ENCODE assay signal across 18 cellular contexts in genomic region chr16:85342348-85342747, GRCh38.
DNase-seq lines count a peak whose midpoint lies in the region; ATAC-seq and TF ChIP-seq lines count a peak whose summit lies in the region.
"Had no signal": no experiment of that assay in that cellular context is flagged by ENCODE, and none has a peak within 500 bp of the region (broad histone marks: within the 10 kb centered on the region; RNA-seq: fewer than 3 reads in every experiment).

No MANE protein-coding gene starts in this region.

- peaks cover 5% of the 10 kb centered on the region for H3K27me3 Mint-ChIP-seq in WTC11 (ENCODE audit: low read depth)
- H3K27me3 Mint-ChIP-seq in type B pancreatic cell = peaks cover 4% of the 10 kb centered on the region
- H3K27me3 Mint-ChIP-seq in CD4-positive, alpha-beta T cell = no peaks in the 10 kb centered on the region

- H3K9me3 ChIP-seq in right atrium auricular region (no peaks in the 10 kb centered on the region), left ventricle myocardium inferior (replicated peaks) (no peaks in the 10 kb centered on the region), neural cell (ENCODE audit: low read length) (no peaks in the 10 kb centered on the region)
- H3K9me3 ChIP-seq in CD4-positive, alpha-beta T cell (ENCODE audit: control insufficient read depth, low read length) = no peaks in the 10 kb centered on the region
- H3K9me3 ChIP-seq: HAP-1 had no signal

- intact Hi-C loops in left ventricle myocardium inferior (cut with micrococcal nuclease) (no loop called here), posterior vena cava (cut with DNase I) (no loop called here)
- intact Hi-C loops in CD4-positive, alpha-beta T cell (cut with DNase I, micrococcal nuclease) = no loop called here

- H3K27ac Mint-ChIP-seq in WTC11 (peak overlapping the region; percentile 83; the same call in 1 of the 2 replicates), type B pancreatic cell (peak overlapping the region; percentile 90)
- no peak overlapping the region for H3K27ac Mint-ChIP-seq in CD4-positive, alpha-beta T cell
- H3K27ac Mint-ChIP-seq: CD8-positive, alpha-beta T cell; IgD-negative memory B cell had no signal

- H3K27ac ChIP-seq in right atrium auricular region = peak overlapping the region; percentile 29 to 50
- H3K27ac ChIP-seq in left ventricle myocardium inferior (replicated peaks) = no peak overlapping the region
- H3K27ac ChIP-seq in neural cell (ENCODE audit: low read length) = peak overlapping the region; percentile 68
- no peak overlapping the region for H3K27ac ChIP-seq in CD4-positive, alpha-beta T cell (ENCODE audit: low read depth, low read length)
- H3K27ac ChIP-seq: C4-2B had no signal

- no peaks in the 10 kb centered on the region for H3F3A ChIP-seq in neural cell (ENCODE audit: insufficient read depth, low read length, poor library complexity, severe bottlenecking)

- peaks cover 0 to 11% of the 10 kb centered on the region in 2 donors for H3K4me1 ChIP-seq in right atrium auricular region
- no peaks in the 10 kb centered on the region for H3K4me1 ChIP-seq in left ventricle myocardium inferior

- peak; percentile 59 for TF ChIP-seq EP300 in neural cell (conservative IDR thresholded peaks at IDR 0.05; ENCODE audit: poor library complexity, severe bottlenecking)

- POLR2A ChIA-PET in WTC11 (lab: Charles Lee) = no interaction called here
- POLR2A ChIA-PET in CD4-positive, alpha-beta T cell (lab: Charles Lee) = no interaction called here

- H3K4me3 Mint-ChIP-seq in WTC11 = no peak overlapping the region
- H3K4me3 Mint-ChIP-seq in type B pancreatic cell = peak overlapping the region; percentile 34
- H3K4me3 Mint-ChIP-seq in CD4-positive, alpha-beta T cell = no peak overlapping the region
- H3K4me3 Mint-ChIP-seq: CD8-positive, alpha-beta T cell; IgD-negative memory B cell had no signal

- H3K9me3 Mint-ChIP-seq in WTC11 (peaks cover 3% of the 10 kb centered on the region; the same call in 1 of the 2 replicates), type B pancreatic cell (peaks cover 5% of the 10 kb centered on the region)
- no peaks in the 10 kb centered on the region for H3K9me3 Mint-ChIP-seq in CD4-positive, alpha-beta T cell
- H3K9me3 Mint-ChIP-seq: CD8-positive, alpha-beta T cell; IgD-negative memory B cell had no signal

- no peaks in the 10 kb centered on the region for H3K36me3 ChIP-seq in right atrium auricular region
- H3K36me3 ChIP-seq in left ventricle myocardium inferior = no peaks in the 10 kb centered on the region
- H3K36me3 ChIP-seq in neural cell (ENCODE audit: insufficient read depth, low read length) = no peaks in the 10 kb centered on the region
- H3K36me3 ChIP-seq: HAP-1 had no signal

- H3K4me3 ChIP-seq in right atrium auricular region (no peak overlapping the region), left ventricle myocardium inferior (no peak overlapping the region), neural cell (ENCODE audit: low read length) (peak overlapping the region; percentile 18)
- H3K4me3 ChIP-seq: HAP-1 had no signal

- no peaks in the 10 kb centered on the region for H3K27me3 ChIP-seq in right atrium auricular region
- no peaks in the 10 kb centered on the region for H3K27me3 ChIP-seq in left ventricle myocardium inferior (ENCODE audit: low read depth)
- H3K27me3 ChIP-seq in neural cell (ENCODE audit: insufficient read depth, low read depth, low read length) = no peaks in the 10 kb centered on the region
- H3K27me3 ChIP-seq in CD4-positive, alpha-beta T cell (ENCODE audit: control insufficient read depth, insufficient read depth, low read length) = no peaks in the 10 kb centered on the region

- no peak for ATAC-seq in WTC11
- ATAC-seq in GM21529 (IDR thresholded peaks at IDR 0.05; ENCODE audit: unreplicated experiment) = no peak
- no peak for ATAC-seq in CD4-positive, alpha-beta T cell (ENCODE audit: poor library complexity)
- ATAC-seq: CD8-positive, alpha-beta T cell had no signal

- H4K20me1 ChIP-seq in neural cell (ENCODE audit: insufficient read depth) = no peaks in the 10 kb centered on the region

- no peaks in the 10 kb centered on the region for H3K79me2 ChIP-seq in neural cell (replicated peaks; ENCODE audit: insufficient read depth, low read length)

- no peak overlapping the region for H2AFZ ChIP-seq in neural cell (ENCODE audit: low read depth, low read length)

- DNase-seq in right atrium auricular region (ENCODE audit: low spot score) (no peak), left ventricle myocardium inferior (no peak), WTC11 (ENCODE audit: low spot score) (no peak), type B pancreatic cell (ENCODE audit: extremely low spot score, unreplicated experiment) (no peak), posterior vena cava (ENCODE audit: low spot score) (no peak)
- DNase-seq in CD4-positive, alpha-beta T cell = no peak
- DNase-seq: ACHN; CD8-positive, alpha-beta T cell; COR-L47; DMS153; DMS79 treated with DMSO at 0.1 percent for 48 hours; EL; GOT3 had no signal

- TF ChIP-seq CTCF in right atrium auricular region (IDR thresholded peaks at IDR 0.05) (no peak), left ventricle myocardium inferior (IDR thresholded peaks at IDR 0.05; ENCODE audit: borderline replicate concordance) (no peak), WTC11 (IDR thresholded peaks at IDR 0.05) (no peak), neural cell (IDR thresholded peaks at IDR 0.05; ENCODE audit: poor library complexity, severe bottlenecking) (no peak), type B pancreatic cell (conservative IDR thresholded peaks at IDR 0.05) (no peak)
- TF ChIP-seq CTCF in CD4-positive, alpha-beta T cell (IDR thresholded peaks at IDR 0.05) = no peak

- H3K36me3 Mint-ChIP-seq in WTC11 (no peaks in the 10 kb centered on the region), type B pancreatic cell (no peaks in the 10 kb centered on the region)
- H3K36me3 Mint-ChIP-seq in CD4-positive, alpha-beta T cell (ENCODE audit: low read depth) = no peaks in the 10 kb centered on the region
- H3K36me3 Mint-ChIP-seq: CD8-positive, alpha-beta T cell; IgD-negative memory B cell had no signal

- H3K4me2 ChIP-seq in neural cell (ENCODE audit: low read length) = no peak overlapping the region

- TF ChIP-seq RAD21 in neural cell (conservative IDR thresholded peaks at IDR 0.05) = no peak

- CTCF ChIA-PET in WTC11 (lab: Charles Lee) = interaction anchor here (1.2 kb wide), 4 partner anchors 13 to 79 kb away, joined by 3 to 7 read pairs (median 3); no protein-coding TSS in a partner anchor
- CTCF ChIA-PET in CD4-positive, alpha-beta T cell (lab: Charles Lee) = no interaction called here

- peaks cover 12% of the 10 kb centered on the region for H3K4me1 Mint-ChIP-seq in WTC11
- peaks cover 29% of the 10 kb centered on the region for H3K4me1 Mint-ChIP-seq in type B pancreatic cell (ENCODE audit: unreplicated experiment)
- no peaks in the 10 kb centered on the region for H3K4me1 Mint-ChIP-seq in CD4-positive, alpha-beta T cell (ENCODE audit: low read depth)

- peak overlapping the region; percentile 50 for H3K9ac ChIP-seq in neural cell (ENCODE audit: low read length)

- H3K9me2 ChIP-seq in neural cell (ENCODE audit: insufficient read depth, low read length) = no peaks in the 10 kb centered on the region

TF ChIP-seq in WTC11, 78 proteins besides CTCF, POLR2A, EP300 and RAD21 (continues in another document):
- no peak for TF ChIP-seq PRRX2 (CRISPR knock-in tag; IDR thresholded peaks at IDR 0.05)
- TF ChIP-seq SMAD3 (CRISPR knock-in tag; IDR thresholded peaks at IDR 0.05; ENCODE audit: borderline replicate concordance) = no peak
- TF ChIP-seq, protein P1, sequence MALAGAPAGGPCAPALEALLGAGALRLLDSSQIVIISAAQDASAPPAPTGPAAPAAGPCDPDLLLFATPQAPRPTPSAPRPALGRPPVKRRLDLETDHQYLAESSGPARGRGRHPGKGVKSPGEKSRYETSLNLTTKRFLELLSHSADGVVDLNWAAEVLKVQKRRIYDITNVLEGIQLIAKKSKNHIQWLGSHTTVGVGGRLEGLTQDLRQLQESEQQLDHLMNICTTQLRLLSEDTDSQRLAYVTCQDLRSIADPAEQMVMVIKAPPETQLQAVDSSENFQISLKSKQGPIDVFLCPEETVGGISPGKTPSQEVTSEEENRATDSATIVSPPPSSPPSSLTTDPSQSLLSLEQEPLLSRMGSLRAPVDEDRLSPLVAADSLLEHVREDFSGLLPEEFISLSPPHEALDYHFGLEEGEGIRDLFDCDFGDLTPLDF (CRISPR knock-in tag; IDR thresholded peaks at IDR 0.05) = no peak
- no peak for TF ChIP-seq TCF7 (CRISPR knock-in tag; IDR thresholded peaks at IDR 0.05; ENCODE audit: low read depth)
- TF ChIP-seq ZNF138 (CRISPR knock-in tag; conservative IDR thresholded peaks at IDR 0.05) = no peak
- TF ChIP-seq CBFB (CRISPR knock-in tag; IDR thresholded peaks at IDR 0.05; ENCODE audit: low read depth) = no peak
- TF ChIP-seq ZNF121 (CRISPR knock-in tag; IDR thresholded peaks at IDR 0.05) = no peak
- TF ChIP-seq EMX1 (CRISPR knock-in tag; IDR thresholded peaks at IDR 0.05) = no peak
- TF ChIP-seq FOXJ3 (CRISPR knock-in tag; IDR thresholded peaks at IDR 0.05; ENCODE audit: borderline replicate concordance) = no peak
- TF ChIP-seq MYBL2 (CRISPR knock-in tag; IDR thresholded peaks at IDR 0.05) = no peak

TF ChIP-seq in neural cell, 6 proteins besides CTCF, POLR2A, EP300 and RAD21:
- TF ChIP-seq SMC3 (conservative IDR thresholded peaks at IDR 0.05; ENCODE audit: poor library complexity) = no peak
- no peak for TF ChIP-seq EZH2 (IDR thresholded peaks at IDR 0.05; ENCODE audit: borderline replicate concordance, insufficient read depth, low read length, poor library complexity, severe bottlenecking)
- peak; percentile 28 for TF ChIP-seq POLR2AphosphoS5 (IDR thresholded peaks at IDR 0.05)

Comparison
In these comparisons a context has a peak if more than half of its experiments do, and no peak if none do; other contexts are left out.
1. H3K27ac ChIP-seq: peak in right atrium auricular region (2 of 2) and neural cell (single experiment); none in left ventricle myocardium inferior (single experiment) and CD4-positive, alpha-beta T cell (single experiment).